ENCODE assay signal across 1 cellular context in the genomic region with DNA sequence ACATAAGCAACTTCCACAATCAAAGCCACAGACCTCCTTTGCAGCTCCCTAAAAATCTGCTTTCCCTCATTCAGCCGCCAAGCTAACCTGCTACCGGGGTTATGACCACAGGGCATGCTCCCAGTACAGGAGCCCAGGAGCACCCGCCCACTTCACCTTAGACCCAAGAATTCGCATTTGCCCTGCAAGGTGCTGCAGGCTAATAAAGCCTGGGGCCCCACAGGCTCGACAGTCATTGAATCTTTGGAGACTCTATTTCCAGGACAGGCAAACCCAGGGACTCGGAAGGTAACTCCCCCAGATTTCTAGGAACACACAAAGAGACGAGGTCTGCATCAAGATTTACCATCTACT.
A peak's percentile ranks its signal among the peaks of the same experiment; 100 is the strongest.
TF ChIP-seq lines count a peak whose summit lies in the region.

No MANE protein-coding gene starts in this region.

TF ChIP-seq in HepG2, 621 proteins besides CTCF, POLR2A, EP300 and RAD21 (continued from another document):
- TF ChIP-seq, protein P1, sequence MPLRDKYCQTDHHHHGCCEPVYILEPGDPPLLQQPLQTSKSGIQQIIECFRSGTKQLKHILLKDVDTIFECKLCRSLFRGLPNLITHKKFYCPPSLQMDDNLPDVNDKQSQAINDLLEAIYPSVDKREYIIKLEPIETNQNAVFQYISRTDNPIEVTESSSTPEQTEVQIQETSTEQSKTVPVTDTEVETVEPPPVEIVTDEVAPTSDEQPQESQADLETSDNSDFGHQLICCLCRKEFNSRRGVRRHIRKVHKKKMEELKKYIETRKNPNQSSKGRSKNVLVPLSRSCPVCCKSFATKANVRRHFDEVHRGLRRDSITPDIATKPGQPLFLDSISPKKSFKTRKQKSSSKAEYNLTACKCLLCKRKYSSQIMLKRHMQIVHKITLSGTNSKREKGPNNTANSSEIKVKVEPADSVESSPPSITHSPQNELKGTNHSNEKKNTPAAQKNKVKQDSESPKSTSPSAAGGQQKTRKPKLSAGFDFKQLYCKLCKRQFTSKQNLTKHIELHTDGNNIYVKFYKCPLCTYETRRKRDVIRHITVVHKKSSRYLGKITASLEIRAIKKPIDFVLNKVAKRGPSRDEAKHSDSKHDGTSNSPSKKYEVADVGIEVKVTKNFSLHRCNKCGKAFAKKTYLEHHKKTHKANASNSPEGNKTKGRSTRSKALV (CRISPR knock-in tag; IDR thresholded peaks at IDR 0.05) = no peak
- TF ChIP-seq SAP130 (CRISPR knock-in tag; IDR thresholded peaks at IDR 0.05; ENCODE audit: low read depth) = peak; percentile 64
- 0 out of 2 replicates have a peak, but pooled peaks have one; percentile 14 for TF ChIP-seq PATZ1 (CRISPR knock-in tag; IDR thresholded peaks at IDR 0.05)
- TF ChIP-seq ZNF274 (CRISPR knock-in tag; IDR thresholded peaks at IDR 0.05) = 0 out of 2 replicates have a peak, but pooled peaks have one; percentile 27
- no peak for TF ChIP-seq SATB2 (CRISPR knock-in tag; IDR thresholded peaks at IDR 0.05)
- TF ChIP-seq PRMT3 (CRISPR knock-in tag; IDR thresholded peaks at IDR 0.05; ENCODE audit: borderline replicate concordance, low read depth) = no peak
- no peak for TF ChIP-seq ZNF253 (CRISPR knock-in tag; IDR thresholded peaks at IDR 0.05; ENCODE audit: borderline replicate concordance)
- TF ChIP-seq, protein P2, sequence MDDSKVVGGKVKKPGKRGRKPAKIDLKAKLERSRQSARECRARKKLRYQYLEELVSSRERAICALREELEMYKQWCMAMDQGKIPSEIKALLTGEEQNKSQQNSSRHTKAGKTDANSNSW (CRISPR knock-in tag; IDR thresholded peaks at IDR 0.05; ENCODE audit: borderline replicate concordance) = no peak
- TF ChIP-seq, protein P3, sequence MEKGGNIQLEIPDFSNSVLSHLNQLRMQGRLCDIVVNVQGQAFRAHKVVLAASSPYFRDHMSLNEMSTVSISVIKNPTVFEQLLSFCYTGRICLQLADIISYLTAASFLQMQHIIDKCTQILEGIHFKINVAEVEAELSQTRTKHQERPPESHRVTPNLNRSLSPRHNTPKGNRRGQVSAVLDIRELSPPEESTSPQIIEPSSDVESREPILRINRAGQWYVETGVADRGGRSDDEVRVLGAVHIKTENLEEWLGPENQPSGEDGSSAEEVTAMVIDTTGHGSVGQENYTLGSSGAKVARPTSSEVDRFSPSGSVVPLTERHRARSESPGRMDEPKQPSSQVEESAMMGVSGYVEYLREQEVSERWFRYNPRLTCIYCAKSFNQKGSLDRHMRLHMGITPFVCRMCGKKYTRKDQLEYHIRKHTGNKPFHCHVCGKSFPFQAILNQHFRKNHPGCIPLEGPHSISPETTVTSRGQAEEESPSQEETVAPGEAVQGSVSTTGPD (CRISPR knock-in tag; IDR thresholded peaks at IDR 0.05) = no peak
- TF ChIP-seq HIVEP1 (CRISPR knock-in tag; IDR thresholded peaks at IDR 0.05) = no peak
- TF ChIP-seq ARNT2 (CRISPR knock-in tag; IDR thresholded peaks at IDR 0.05; ENCODE audit: low read depth) = no peak
